15 cellular contexts compared by ENCODE assay signal in the genomic region with DNA sequence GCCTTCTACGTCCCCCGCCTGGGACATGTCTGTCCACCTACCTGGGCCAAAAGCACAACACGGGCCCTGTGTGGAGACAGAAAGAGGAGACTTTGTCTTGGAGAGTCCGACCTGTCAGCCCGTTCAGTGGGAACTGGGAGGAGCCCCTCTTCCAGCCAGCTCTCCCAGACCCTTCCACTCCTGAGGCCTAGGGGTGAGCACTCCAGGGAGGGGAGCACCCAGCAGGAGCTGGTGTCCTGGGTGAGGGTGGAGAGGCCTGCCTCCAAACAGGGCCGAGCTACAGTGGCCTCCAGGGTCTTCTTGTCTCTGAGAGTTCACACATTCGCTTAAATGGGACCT. TPM values are rescaled to one million over a fixed set of nuclear protein-coding genes. Genes with fewer than 3 reads are reported as not detected.
A peak's percentile ranks its signal among the peaks of the same experiment; 100 is the strongest.
DNase-seq lines count a peak whose midpoint lies in the region; ATAC-seq and TF ChIP-seq lines count a peak whose summit lies in the region.
"Had no signal": no experiment of that assay in that cellular context is flagged by ENCODE, and none has a peak within 500 bp of the region (broad histone marks: within the 10 kb centered on the region; RNA-seq: fewer than 3 reads in every experiment).

No MANE protein-coding gene starts in this region.

- H3K27me3 Mint-ChIP-seq in GM23338 (ENCODE audit: insufficient read depth, low read depth, poor library complexity), result peaks cover 10% of the 10 kb centered on the region
- H3K27me3 Mint-ChIP-seq: activated CD4-positive, alpha-beta memory T cell treated with anti-CD3 and anti-CD28 coated beads, Interleukin-2, amount 10 ng/mL, durations not matched to agents 7 days and 5 days; CD4-positive, CD25-positive, alpha-beta regulatory T cell had no signal

- H3K27ac ChIP-seq in GM23338 (ENCODE audit: low read depth) (no peak overlapping the region), OCI-LY3 (ENCODE audit: low read length) (no peak overlapping the region), transverse colon (no peak overlapping the region), esophagus muscularis mucosa (replicated peaks in 1 of 4) (no peak overlapping the region)
- H3K27ac ChIP-seq: sigmoid colon had no signal

- TF ChIP-seq POLR2A in GM18505 (IDR thresholded peaks at IDR 0.05; ENCODE audit: borderline replicate concordance, extremely low read depth, insufficient read depth, insufficient read length) (no peak), transverse colon (IDR thresholded peaks at IDR 0.05) (no peak), esophagus muscularis mucosa (IDR thresholded peaks at IDR 0.05; ENCODE audit: low read depth) (no peak)

- no peaks in the 10 kb centered on the region for H4K20me1 ChIP-seq in GM23338 (replicated peaks; ENCODE audit: insufficient read depth)
- H4K20me1 ChIP-seq in OCI-LY3 (ENCODE audit: insufficient read depth, low read length), result no peaks in the 10 kb centered on the region

- H3K4me1 ChIP-seq in GM23338 (ENCODE audit: insufficient read depth) (no peaks in the 10 kb centered on the region), OCI-LY3 (ENCODE audit: low read length) (no peaks in the 10 kb centered on the region), transverse colon (peaks cover 0 to 4% (median 2%) of the 10 kb centered on the region in 4 donors), esophagus muscularis mucosa (peaks cover 0 to 7% (median 0%) of the 10 kb centered on the region in 4 donors)
- H3K4me1 ChIP-seq: sigmoid colon had no signal

- DNase-seq in GM23338 (ENCODE audit: low spot score), result no peak
- no peak for DNase-seq in stimulated activated effector memory CD8-positive, alpha-beta T cell treated with anti-CD3 and anti-CD28 coated beads, Interleukin-12 subunit alpha, Interleukin-12 subunit beta, amount 100 ng/mL, for 72 hours (ENCODE audit: low spot score in 2 of 2)
- DNase-seq in NCI-H1930 (lab: John Stamatoyannopoulos, UW), result no peak
- no peak for DNase-seq in transverse colon
- no peak for DNase-seq in esophagus muscularis mucosa (ENCODE audit: extremely low spot score)
- DNase-seq: NCI-H1105 treated with DMSO at 0.1 percent for 48 hours had no signal

- ATAC-seq in GM23338, result no peak
- ATAC-seq in esophagus mucosa, result peak; percentile 15
- ATAC-seq in stimulated activated effector memory CD8-positive, alpha-beta T cell treated with anti-CD3 and anti-CD28 coated beads, Interleukin-12 subunit alpha, Interleukin-12 subunit beta, amount 100 ng/mL, for 72 hours, result peak; percentile 19
- ATAC-seq in GM18505 (IDR thresholded peaks at IDR 0.05; ENCODE audit: unreplicated experiment), result no peak

- H3K9ac ChIP-seq in OCI-LY3 (ENCODE audit: low read length), result peak overlapping the region; percentile 52
- H3K9ac ChIP-seq: SK-N-SH had no signal

- 92% methylated on average over 7 of the region's 7 CpGs; no CpG with 5 or more reads in 1 of the 2 donors for WGBS in transverse colon (ENCODE audit: low coverage in 1 of 2), 2 donors
- 85% methylated on average over 5 of the region's 7 CpGs for WGBS in esophagus muscularis mucosa

- H3K27me3 ChIP-seq in GM23338 (ENCODE audit: insufficient read depth) (no peaks in the 10 kb centered on the region), OCI-LY3 (ENCODE audit: low read depth, low read length) (no peaks in the 10 kb centered on the region), transverse colon (no peaks in the 10 kb centered on the region), esophagus muscularis mucosa (no peaks in the 10 kb centered on the region)
- H3K27me3 ChIP-seq: sigmoid colon had no signal

- H3K36me3 Mint-ChIP-seq in GM23338 (ENCODE audit: low read depth), result no peaks in the 10 kb centered on the region
- peaks cover 6% of the 10 kb centered on the region for H3K36me3 Mint-ChIP-seq in stimulated activated effector memory CD8-positive, alpha-beta T cell treated with anti-CD3 and anti-CD28 coated beads, Interleukin-12 subunit alpha, Interleukin-12 subunit beta, amount 100 ng/mL, for 72 hours
- H3K36me3 Mint-ChIP-seq: CD4-positive, CD25-positive, alpha-beta regulatory T cell had no signal

- H3F3A ChIP-seq in GM23338 (replicated peaks; ENCODE audit: low read depth), result no peaks in the 10 kb centered on the region

- H3K4me2 ChIP-seq in GM23338, result peak overlapping the region; percentile 84
- H3K4me2 ChIP-seq in OCI-LY3 (ENCODE audit: low read length), result peak overlapping the region; percentile 85
- H3K4me2 ChIP-seq: SK-N-SH had no signal

- no peak overlapping the region for H3K27ac Mint-ChIP-seq in GM23338
- H3K27ac Mint-ChIP-seq in stimulated activated effector memory CD8-positive, alpha-beta T cell treated with anti-CD3 and anti-CD28 coated beads, Interleukin-12 subunit alpha, Interleukin-12 subunit beta, amount 100 ng/mL, for 72 hours, result no peak overlapping the region
- H3K27ac Mint-ChIP-seq: activated CD4-positive, alpha-beta memory T cell treated with anti-CD3 and anti-CD28 coated beads, Interleukin-2, amount 10 ng/mL, durations not matched to agents 7 days and 5 days had no signal

- peak overlapping the region; percentile 61 for H3K4me3 ChIP-seq in GM23338
- peak overlapping the region; percentile 80 for H3K4me3 ChIP-seq in OCI-LY3 (ENCODE audit: low read length)
- no peak overlapping the region for H3K4me3 ChIP-seq in transverse colon
- no peak overlapping the region for H3K4me3 ChIP-seq in esophagus muscularis mucosa
- H3K4me3 ChIP-seq: GM12878, sigmoid colon had no signal

- H3K9me3 ChIP-seq in OCI-LY3 (ENCODE audit: insufficient read depth, low read length), result no peaks in the 10 kb centered on the region
- H3K9me3 ChIP-seq in transverse colon, result no peaks in the 10 kb centered on the region
- H3K9me3 ChIP-seq in esophagus muscularis mucosa, result no peaks in the 10 kb centered on the region
- H3K9me3 ChIP-seq: sigmoid colon, SK-N-SH had no signal

- in situ Hi-C loops in transverse colon (cut with MboI; ENCODE audit: low pct_ligation_motif_present in 1 of 4, low pct_unique_long_range_greater_than_20kb in 1 of 4, low sequenced_read_pairs in 3 of 4), result loop anchor here in 1 of 4 donors (10.0 kb wide), 1 partner anchor 140 kb away; no protein-coding TSS in a partner anchor

- H3K4me1 Mint-ChIP-seq in GM23338, result peaks cover 4% of the 10 kb centered on the region; the same call in 2 of the 3 replicates
- H3K4me1 Mint-ChIP-seq in stimulated activated effector memory CD8-positive, alpha-beta T cell treated with anti-CD3 and anti-CD28 coated beads, Interleukin-12 subunit alpha, Interleukin-12 subunit beta, amount 100 ng/mL, for 72 hours, result peaks cover 18% of the 10 kb centered on the region

- no peaks in the 10 kb centered on the region; the same call in 2 of the 3 replicates for H3K9me3 Mint-ChIP-seq in GM23338
- H3K9me3 Mint-ChIP-seq in stimulated activated effector memory CD8-positive, alpha-beta T cell treated with anti-CD3 and anti-CD28 coated beads, Interleukin-12 subunit alpha, Interleukin-12 subunit beta, amount 100 ng/mL, for 72 hours, result no peaks in the 10 kb centered on the region
- H3K9me3 Mint-ChIP-seq: activated CD4-positive, alpha-beta memory T cell treated with anti-CD3 and anti-CD28 coated beads, Interleukin-2, amount 10 ng/mL, durations not matched to agents 7 days and 5 days; CD4-positive, CD25-positive, alpha-beta regulatory T cell; neural crest cell had no signal

- TF ChIP-seq CTCF in GM23338 (conservative IDR thresholded peaks at IDR 0.05; ENCODE audit: low read depth in 2 of 2) (no peak), OCI-LY3 (IDR thresholded peaks at IDR 0.05; ENCODE audit: low read depth, low read length) (no peak), transverse colon (IDR thresholded peaks at IDR 0.05) (no peak), esophagus muscularis mucosa (IDR thresholded peaks at IDR 0.05) (no peak)

- H3K79me2 ChIP-seq in GM23338 (replicated peaks; ENCODE audit: insufficient read depth), result no peaks in the 10 kb centered on the region
- H3K79me2 ChIP-seq in OCI-LY3 (ENCODE audit: low read length), result no peaks in the 10 kb centered on the region

- TF ChIP-seq EP300 in transverse colon (IDR thresholded peaks at IDR 0.05; ENCODE audit: low read depth), result no peak
- TF ChIP-seq EP300 in esophagus muscularis mucosa (IDR thresholded peaks at IDR 0.05), result no peak

- no peaks in the 10 kb centered on the region for H3K36me3 ChIP-seq in GM23338 (ENCODE audit: insufficient read depth)
- H3K36me3 ChIP-seq in OCI-LY3 (replicated peaks; ENCODE audit: low read depth, low read length), result no peaks in the 10 kb centered on the region
- no peaks in the 10 kb centered on the region for H3K36me3 ChIP-seq in transverse colon
- no peaks in the 10 kb centered on the region for H3K36me3 ChIP-seq in esophagus muscularis mucosa
- H3K36me3 ChIP-seq: sigmoid colon had no signal

- H2AFZ ChIP-seq in GM23338 (peak overlapping the region; percentile 99; the same call in 1 of the 2 replicates), OCI-LY3 (ENCODE audit: low read depth, low read length) (peak overlapping the region; percentile 95; the same call in 1 of the 2 replicates)

- peak overlapping the region; percentile 77; the same call in 2 of the 3 replicates for H3K4me3 Mint-ChIP-seq in GM23338
- no peak overlapping the region for H3K4me3 Mint-ChIP-seq in stimulated activated effector memory CD8-positive, alpha-beta T cell treated with anti-CD3 and anti-CD28 coated beads, Interleukin-12 subunit alpha, Interleukin-12 subunit beta, amount 100 ng/mL, for 72 hours
- H3K4me3 Mint-ChIP-seq: activated CD4-positive, alpha-beta memory T cell treated with anti-CD3 and anti-CD28 coated beads, Interleukin-2, amount 10 ng/mL, durations not matched to agents 7 days and 5 days had no signal

- no peaks in the 10 kb centered on the region for H3K9me2 ChIP-seq in GM23338 (ENCODE audit: insufficient read depth)
- H3K9me2 ChIP-seq: SK-N-SH had no signal

- intact Hi-C loops in transverse colon (cut with DNase I; ENCODE audit: low total_unique reads), result loop anchor here (5.0 kb wide), 1 partner anchor 147 kb away; no protein-coding TSS in a partner anchor
- intact Hi-C loops in esophagus muscularis mucosa (cut with DNase I), result loop anchor here (5.0 kb wide), 1 partner anchor 147 kb away; no protein-coding TSS in a partner anchor

TF ChIP-seq in GM23338, 12 proteins besides CTCF, POLR2A, EP300 and RAD21 (continues in another document):
- no peak for TF ChIP-seq NANOG (IDR thresholded peaks at IDR 0.05; ENCODE audit: borderline replicate concordance)

RNA-seq across cellular contexts. Expression of gene SPOCD1, which starts 0.5 kb away (rescaled TPM):
- total RNA-seq in GM23338 (2014; rRNA removed; shearing (Covaris generic)), result 1.3 and 2.9 TPM in 2 replicates
- 0.68 and 0.73 TPM in 2 replicates for polyA plus RNA-seq in GM23338 (2016; fragmentation: Nextera tagmentation; extraction: Ambion mirVana)
- total RNA-seq in esophagus mucosa (0.68 TPM), transverse colon (under 1 TPM in 2 of 4 donors, not detected in 2; 0.48 to 0.80 TPM), esophagus muscularis mucosa (under 1 TPM in 3 of 4 donors, not detected in 1; 0.17 to 0.19 (median 0.17) TPM)
- polyA plus RNA-seq: CD4-positive, CD25-positive, alpha-beta regulatory T cell had no signal

RNA-seq across cellular contexts. Expression of gene ADGRB2, which starts 51.1 kb away (rescaled TPM):
- 20.9 and 27.8 TPM in 2 replicates for total RNA-seq in GM23338 (2014; rRNA removed; shearing (Covaris generic))
- 7.9 and 8.0 TPM in 2 replicates for polyA plus RNA-seq in GM23338 (2016; fragmentation: Nextera tagmentation; extraction: Ambion mirVana)
- total RNA-seq in esophagus mucosa (0.24 TPM), transverse colon (1 to 10 TPM in 2 of 4 donors, under 1 TPM in 1, not detected in 1; 0.55 to 4.2 (median 1.1) TPM), esophagus muscularis mucosa (1 to 10 TPM in 2 of 4 donors, under 1 TPM in 2; 0.83 to 4.2 (median 2.1) TPM)

Comparison
In these comparisons a context has a peak if more than half of its experiments do, and no peak if none do; other contexts are left out.
1. ATAC-seq: peak in esophagus mucosa (single experiment) and stimulated activated effector memory CD8-positive, alpha-beta T cell treated with anti-CD3 and anti-CD28 coated beads, Interleukin-12 subunit alpha, Interleukin-12 subunit beta, amount 100 ng/mL, for 72 hours (single experiment); none in GM23338 (single experiment) and GM18505 (single experiment).
2. H3K4me3 ChIP-seq: peak in GM23338 (single experiment) and OCI-LY3 (single experiment); none in transverse colon (0 of 4) and esophagus muscularis mucosa (0 of 4).